ENCODE assay signal across 13 cellular contexts in genomic region chr14:22478670-22479069, GRCh38.
DNase-seq lines count a peak whose midpoint lies in the region; ATAC-seq and TF ChIP-seq lines count a peak whose summit lies in the region.
"Had no signal": no experiment of that assay in that cellular context is flagged by ENCODE, and none has a peak within 500 bp of the region (broad histone marks: within the 10 kb centered on the region; RNA-seq: fewer than 3 reads in every experiment).

No MANE protein-coding gene starts in this region.

- CTCF ChIA-PET in activated CD8-positive, alpha-beta memory T cell treated with anti-CD3 and anti-CD28 coated beads, Interleukin-2, amount 10 ng/mL, durations not matched to agents 7 days and 5 days (lab: Charles Lee) = no interaction called here

- no peak for TF ChIP-seq CTCF in astrocyte of the spinal cord (IDR thresholded peaks at IDR 0.05; ENCODE audit: low read depth, low read length)

- H3K27ac Mint-ChIP-seq in activated CD8-positive, alpha-beta memory T cell treated with anti-CD3 and anti-CD28 coated beads, Interleukin-2, amount 10 ng/mL, durations not matched to agents 7 days and 5 days = peak overlapping the region; percentile 7

- H3K36me3 Mint-ChIP-seq in activated CD8-positive, alpha-beta memory T cell treated with anti-CD3 and anti-CD28 coated beads, Interleukin-2, amount 10 ng/mL, durations not matched to agents 7 days and 5 days = no peaks in the 10 kb centered on the region

- no peaks in the 10 kb centered on the region for H3K9me3 Mint-ChIP-seq in activated CD8-positive, alpha-beta memory T cell treated with anti-CD3 and anti-CD28 coated beads, Interleukin-2, amount 10 ng/mL, durations not matched to agents 7 days and 5 days (ENCODE audit: low read depth)

- H3K4me1 Mint-ChIP-seq in activated CD8-positive, alpha-beta memory T cell treated with anti-CD3 and anti-CD28 coated beads, Interleukin-2, amount 10 ng/mL, durations not matched to agents 7 days and 5 days = no peaks in the 10 kb centered on the region

- H3K4me3 Mint-ChIP-seq in activated CD8-positive, alpha-beta memory T cell treated with anti-CD3 and anti-CD28 coated beads, Interleukin-2, amount 10 ng/mL, durations not matched to agents 7 days and 5 days = peak overlapping the region; percentile 47

- H3K4me3 ChIP-seq in astrocyte of the spinal cord (ENCODE audit: low read depth, low read length) = no peak overlapping the region
- H3K4me3 ChIP-seq in skin epidermis = no peak overlapping the region

- H3K27ac ChIP-seq in skin epidermis = peak overlapping the region in 12 of 21 experiments; percentile 5 to 88 (median 60)

- DNase-seq in activated CD8-positive, alpha-beta memory T cell treated with anti-CD3 and anti-CD28 coated beads, Interleukin-2, amount 10 ng/mL, durations not matched to agents 7 days and 5 days = no peak
- DNase-seq in activated CD8-positive, alpha-beta memory T cell treated with anti-CD3 and anti-CD28 coated beads for 24 hours = no peak
- DNase-seq in NCI-H2171 treated with DMSO at 0.1 percent for 48 hours (lab: John Stamatoyannopoulos, UW) (peak; percentile 83), astrocyte of the spinal cord (ENCODE audit: low read depth, low spot score) (peak; percentile 34), ACHN (no peak)
- DNase-seq: activated CD4-positive, alpha-beta T cell treated with anti-CD3 and anti-CD28 coated beads for 1 hour; kidney; MV-4-11; trophoblast cell had no signal

- ATAC-seq in activated CD8-positive, alpha-beta memory T cell treated with anti-CD3 and anti-CD28 coated beads, Interleukin-2, amount 10 ng/mL, durations not matched to agents 7 days and 5 days = no peak
- no peak for ATAC-seq in HG03469 (IDR thresholded peaks at IDR 0.05; ENCODE audit: unreplicated experiment)
- no peak for ATAC-seq in GM19351 (IDR thresholded peaks at IDR 0.05; ENCODE audit: unreplicated experiment)
- ATAC-seq: esophagus mucosa had no signal

- no peaks in the 10 kb centered on the region for H3K27me3 Mint-ChIP-seq in activated CD8-positive, alpha-beta memory T cell treated with anti-CD3 and anti-CD28 coated beads, Interleukin-2, amount 10 ng/mL, durations not matched to agents 7 days and 5 days

- in situ Hi-C loops in astrocyte of the spinal cord (cut with HindIII; ENCODE audit: low sequenced_read_pairs) = no loop called here
- in situ Hi-C loops in ACHN (cut with HindIII; ENCODE audit: low pct_ligation_motif_present, low pct_unique_long_range_greater_than_20kb, low sequenced_read_pairs) = no loop called here

Comparison
In these comparisons a context has a peak if more than half of its experiments do, and no peak if none do; other contexts are left out.
1. DNase-seq: peak in NCI-H2171 treated with DMSO at 0.1 percent for 48 hours (single experiment) and astrocyte of the spinal cord (single experiment); none in activated CD8-positive, alpha-beta memory T cell treated with anti-CD3 and anti-CD28 coated beads, Interleukin-2, amount 10 ng/mL, durations not matched to agents 7 days and 5 days (single experiment), activated CD8-positive, alpha-beta memory T cell treated with anti-CD3 and anti-CD28 coated beads for 24 hours (single experiment) and ACHN (single experiment).